Comparison of ENCODE assay signal across 11 cellular contexts in genomic region chr1:111600886-111601386, GRCh38. TPM values are rescaled to one million over a fixed set of nuclear protein-coding genes. Genes with fewer than 3 reads are reported as not detected.
A peak's percentile ranks its signal among the peaks of the same experiment; 100 is the strongest.
DNase-seq lines count a peak whose midpoint lies in the region; ATAC-seq and TF ChIP-seq lines count a peak whose summit lies in the region.
"Had no signal": no experiment of that assay in that cellular context is flagged by ENCODE, and none has a peak within 500 bp of the region (broad histone marks: within the 10 kb centered on the region; RNA-seq: fewer than 3 reads in every experiment).

No MANE protein-coding gene starts in this region.

- H3K36me3 Mint-ChIP-seq in activated T-helper 2 cell treated with anti-CD3 and anti-CD28 coated beads, Interferon-gamma antibody, Interleukin-2, Interleukin-4, amounts not matched to agents 10 μg/mL and 5 μg/mL and 100 μg/mL, durations not matched to agents 14 hours and 24 hours and 36 hours (ENCODE audit: low read depth), result peaks cover 18% of the 10 kb centered on the region

- CTCF ChIA-PET in GM10248 (lab: Yijun Ruan, JAX), result interaction anchor here (0.6 to 4.3 kb wide), 9 partner anchors 10 to 93 kb away, joined by 3 to 24 read pairs (median 4); no protein-coding TSS in a partner anchor

- intact Hi-C loops in activated T-helper 2 cell treated with anti-CD3 and anti-CD28 coated beads, Interferon-gamma antibody, Interleukin-2, Interleukin-4, amounts not matched to agents 10 μg/mL and 5 μg/mL and 100 μg/mL, durations not matched to agents 14 hours and 24 hours and 36 hours (cut with micrococcal nuclease), result loop anchor here (1.0 to 2.0 kb wide), 5 partner anchors 8 to 928 kb away; partner anchors contain the start of gene RAP1A

- no peaks in the 10 kb centered on the region for H3K27me3 Mint-ChIP-seq in activated T-helper 2 cell treated with anti-CD3 and anti-CD28 coated beads, Interferon-gamma antibody, Interleukin-2, Interleukin-4, amounts not matched to agents 10 μg/mL and 5 μg/mL and 100 μg/mL, durations not matched to agents 14 hours and 24 hours and 36 hours (ENCODE audit: low read depth)

- H3K27ac Mint-ChIP-seq in activated T-helper 2 cell treated with anti-CD3 and anti-CD28 coated beads, Interferon-gamma antibody, Interleukin-2, Interleukin-4, amounts not matched to agents 10 μg/mL and 5 μg/mL and 100 μg/mL, durations not matched to agents 14 hours and 24 hours and 36 hours, result peak overlapping the region; percentile 98

- H3K9me3 Mint-ChIP-seq in activated T-helper 2 cell treated with anti-CD3 and anti-CD28 coated beads, Interferon-gamma antibody, Interleukin-2, Interleukin-4, amounts not matched to agents 10 μg/mL and 5 μg/mL and 100 μg/mL, durations not matched to agents 14 hours and 24 hours and 36 hours, result no peaks in the 10 kb centered on the region

- TF ChIP-seq CTCF in GM10248 (IDR thresholded peaks at IDR 0.05; ENCODE audit: control extremely low read depth, extremely low read depth, low read depth, missing control alignments), result no peak

- peak; percentile 47 for ATAC-seq in GM19372 (IDR thresholded peaks at IDR 0.05; ENCODE audit: low read depth, unreplicated experiment)
- peak; percentile 59 for ATAC-seq in HG03064 (IDR thresholded peaks at IDR 0.05; ENCODE audit: low read depth, unreplicated experiment)
- ATAC-seq: K562, upper lobe of right lung had no signal

- peaks cover 94% of the 10 kb centered on the region for H3K4me1 Mint-ChIP-seq in activated T-helper 2 cell treated with anti-CD3 and anti-CD28 coated beads, Interferon-gamma antibody, Interleukin-2, Interleukin-4, amounts not matched to agents 10 μg/mL and 5 μg/mL and 100 μg/mL, durations not matched to agents 14 hours and 24 hours and 36 hours (ENCODE audit: low read depth)

- H3K4me3 Mint-ChIP-seq in activated T-helper 2 cell treated with anti-CD3 and anti-CD28 coated beads, Interferon-gamma antibody, Interleukin-2, Interleukin-4, amounts not matched to agents 10 μg/mL and 5 μg/mL and 100 μg/mL, durations not matched to agents 14 hours and 24 hours and 36 hours (ENCODE audit: low read depth), result peak overlapping the region; percentile 71

- POLR2A ChIA-PET in GM10248 (lab: Yijun Ruan, JAX), result interaction anchor here (1.6 kb wide), 1 partner anchor 23 kb away, joined by 3 read pairs; no protein-coding TSS in a partner anchor

- DNase-seq in GM10248 (ENCODE audit: extremely low spot score) (peak; percentile 57), Kasumi-1 (lab: John Stamatoyannopoulos, UW) (no peak), kidney tubule cell (ENCODE audit: low spot score) (no peak), SW 1271 (lab: John Stamatoyannopoulos, UW) (no peak)
- DNase-seq in activated T-helper 2 cell treated with anti-CD3 and anti-CD28 coated beads, Interferon-gamma antibody, Interleukin-2, Interleukin-4, amounts not matched to agents 10 μg/mL and 5 μg/mL and 100 μg/mL, durations not matched to agents 14 hours and 24 hours and 36 hours (ENCODE audit: low spot score), result no peak
- no peak for DNase-seq in effector CD4-positive, alpha-beta T cell
- DNase-seq: SHP77, upper lobe of right lung had no signal

RNA-seq across cellular contexts. Expression of gene RAP1A, which starts 18.7 kb away (rescaled TPM):
- total RNA-seq in activated T-helper 2 cell treated with anti-CD3 and anti-CD28 coated beads, Interferon-gamma antibody, Interleukin-2, Interleukin-4, amounts not matched to agents 10 μg/mL and 5 μg/mL and 100 μg/mL, durations not matched to agents 14 hours and 24 hours and 36 hours, result 219 TPM in 2 replicates
